ENCODE assay signal across 18 cellular contexts in genomic region chr13:60990032-60990733, GRCh38.
DNase-seq lines count a peak whose midpoint lies in the region; ATAC-seq, FAIRE-seq and TF ChIP-seq lines count a peak whose summit lies in the region.
"Had no signal": no experiment of that assay in that cellular context is flagged by ENCODE, and none has a peak within 500 bp of the region (broad histone marks: within the 10 kb centered on the region; RNA-seq: fewer than 3 reads in every experiment).

No MANE protein-coding gene starts in this region.

- peaks cover 3 to 9% of the 10 kb centered on the region in 2 donors for H3K9me3 Mint-ChIP-seq in natural killer cell
- H3K9me3 Mint-ChIP-seq: activated CD4-positive, alpha-beta T cell treated with anti-CD3 and anti-CD28 coated beads, Interleukin-2, amount 10 ng/mL, durations not matched to agents 24 days and 14 days; activated naive CD4-positive, alpha-beta T cell treated with anti-CD3 and anti-CD28 coated beads, Interleukin-2, amount 10 ng/mL, durations not matched to agents 7 days and 5 days had no signal

- no peaks in the 10 kb centered on the region for H3K27me3 Mint-ChIP-seq in natural killer cell (ENCODE audit: low read depth in 2 of 2)
- H3K27me3 Mint-ChIP-seq: activated CD4-positive, alpha-beta T cell treated with anti-CD3 and anti-CD28 coated beads, Interleukin-2, amount 10 ng/mL, durations not matched to agents 24 days and 14 days; activated naive CD4-positive, alpha-beta T cell treated with anti-CD3 and anti-CD28 coated beads, Interleukin-2, amount 10 ng/mL, durations not matched to agents 7 days and 5 days had no signal

- TF ChIP-seq CTCF in D721Med (IDR thresholded peaks at IDR 0.05; ENCODE audit: insufficient read depth, missing control alignments) (peak; percentile 48), esophagus squamous epithelium (IDR thresholded peaks at IDR 0.05) (peak in 4 of 6 experiments; percentile 10 to 43 (median 17)), natural killer cell (IDR thresholded peaks at IDR 0.05) (no peak), lower leg skin (IDR thresholded peaks at IDR 0.05) (no peak)

- H3K27ac ChIP-seq in esophagus squamous epithelium = no peak overlapping the region
- H3K27ac ChIP-seq: left ventricle myocardium inferior, pancreas had no signal

- H3K27ac Mint-ChIP-seq in natural killer cell = no peak overlapping the region
- H3K27ac Mint-ChIP-seq: activated CD4-positive, alpha-beta T cell treated with anti-CD3 and anti-CD28 coated beads, Interleukin-2, amount 10 ng/mL, durations not matched to agents 24 days and 14 days; activated naive CD4-positive, alpha-beta T cell treated with anti-CD3 and anti-CD28 coated beads, Interleukin-2, amount 10 ng/mL, durations not matched to agents 7 days and 5 days had no signal

- no peaks in the 10 kb centered on the region for H3K9me3 ChIP-seq in esophagus squamous epithelium
- H3K9me3 ChIP-seq: left ventricle myocardium inferior, pancreas had no signal

- TF ChIP-seq POLR2A in esophagus squamous epithelium (IDR thresholded peaks at IDR 0.05) (no peak), lower leg skin (IDR thresholded peaks at IDR 0.05) (no peak)

- no peak overlapping the region for H3K4me3 Mint-ChIP-seq in natural killer cell
- H3K4me3 Mint-ChIP-seq: activated CD4-positive, alpha-beta T cell treated with anti-CD3 and anti-CD28 coated beads, Interleukin-2, amount 10 ng/mL, durations not matched to agents 24 days and 14 days; activated naive CD4-positive, alpha-beta T cell treated with anti-CD3 and anti-CD28 coated beads, Interleukin-2, amount 10 ng/mL, durations not matched to agents 7 days and 5 days had no signal

- 75% methylated on average over 3 of the region's 4 CpGs; no CpG with 5 or more reads in 1 of the 2 donors for whole genome bisulfite sequencing in esophagus squamous epithelium, 2 donors
- WGBS in lower leg skin, 2 donors = 80 to 87% methylated on average over 4 of the region's 4 CpGs

- no peak overlapping the region for H3K4me3 ChIP-seq in esophagus squamous epithelium
- no peak overlapping the region for H3K4me3 ChIP-seq in lower leg skin (ENCODE audit: low read depth, poor library complexity, severe bottlenecking)
- H3K4me3 ChIP-seq: left ventricle myocardium inferior, pancreas had no signal

- DNase-seq in D721Med (ENCODE audit: insufficient read length, low spot score) = no peak
- DNase-seq in HPDE6-E6E7 (ENCODE audit: extremely low spot score) = peak; percentile 35
- DNase-seq in RKO (ENCODE audit: low spot score) = peak; percentile 23
- DNase-seq in esophagus squamous epithelium (lab: John Stamatoyannopoulos, UW) = no peak
- DNase-seq in natural killer cell = no peak
- DNase-seq in lower leg skin (ENCODE audit: low spot score in 2 of 2) = no peak
- DNase-seq in left ventricle myocardium superior = no peak
- DNase-seq: activated CD4-positive, alpha-beta T cell treated with anti-CD3 and anti-CD28 coated beads, Interleukin-2, amount 10 ng/mL, durations not matched to agents 24 days and 14 days; activated naive CD4-positive, alpha-beta T cell treated with anti-CD3 and anti-CD28 coated beads, Interleukin-2, amount 10 ng/mL, durations not matched to agents 7 days and 5 days; Calu3; left ventricle myocardium inferior; NCI-H2107; SHP77 treated with DMSO at 0.1 percent for 48 hours; stimulated activated CD4-positive, alpha-beta T cell treated with anti-CD3 and anti-CD28 coated beads, Interleukin-1b, Interleukin-23, amount 100 ng/mL, for 48 hours; stimulated activated naive CD8-positive, alpha-beta T cell treated with anti-CD3 and anti-CD28 coated beads, Interleukin-15, Interleukin-2, amounts not matched to agents 100 U/mL and 50 U/mL, for 24 hours had no signal

- no peak for ATAC-seq in natural killer cell
- ATAC-seq in HG02840 (IDR thresholded peaks at IDR 0.05; ENCODE audit: low FRiP score, unreplicated experiment) = no peak
- no peak for ATAC-seq in left ventricle myocardium superior
- ATAC-seq: stimulated activated naive CD8-positive, alpha-beta T cell treated with anti-CD3 and anti-CD28 coated beads, Interleukin-15, Interleukin-2, amounts not matched to agents 100 U/mL and 50 U/mL, for 24 hours had no signal

- H3K36me3 ChIP-seq in esophagus squamous epithelium = no peaks in the 10 kb centered on the region
- H3K36me3 ChIP-seq: left ventricle myocardium inferior, pancreas had no signal

- H3K27me3 ChIP-seq in esophagus squamous epithelium = no peaks in the 10 kb centered on the region
- H3K27me3 ChIP-seq: pancreas had no signal

- peaks cover 0 to 3% (median 0%) of the 10 kb centered on the region in 3 donors for H3K4me1 ChIP-seq in esophagus squamous epithelium
- H3K4me1 ChIP-seq: left ventricle myocardium inferior, pancreas had no signal

- no peaks in the 10 kb centered on the region for H3K36me3 Mint-ChIP-seq in natural killer cell
- H3K36me3 Mint-ChIP-seq: activated naive CD4-positive, alpha-beta T cell treated with anti-CD3 and anti-CD28 coated beads, Interleukin-2, amount 10 ng/mL, durations not matched to agents 7 days and 5 days had no signal

- no peaks in the 10 kb centered on the region for H3K4me1 Mint-ChIP-seq in natural killer cell
- H3K4me1 Mint-ChIP-seq: activated CD4-positive, alpha-beta T cell treated with anti-CD3 and anti-CD28 coated beads, Interleukin-2, amount 10 ng/mL, durations not matched to agents 24 days and 14 days; activated naive CD4-positive, alpha-beta T cell treated with anti-CD3 and anti-CD28 coated beads, Interleukin-2, amount 10 ng/mL, durations not matched to agents 7 days and 5 days had no signal

- FAIRE-seq in D721Med (lab: Jason Lieb, UNC) = no peak
- FAIRE-seq: frontal cortex, pancreas had no signal

- intact Hi-C loops in esophagus squamous epithelium (cut with DNase I) = no loop called here
- intact Hi-C loops in natural killer cell (cut with micrococcal nuclease) = no loop called here
- intact Hi-C loops in lower leg skin (cut with DNase I; ENCODE audit: low total_unique reads) = no loop called here
- intact Hi-C loops in left ventricle myocardium superior (cut with micrococcal nuclease) = no loop called here

Comparison
In these comparisons a context has a peak if more than half of its experiments do, and no peak if none do; other contexts are left out.
1. DNase-seq: peak in HPDE6-E6E7 (single experiment) and RKO (single experiment); none in D721Med (single experiment), esophagus squamous epithelium (single experiment), natural killer cell (single experiment), lower leg skin (0 of 2) and left ventricle myocardium superior (single experiment).
2. CTCF ChIP-seq: peak in D721Med (single experiment) and esophagus squamous epithelium (4 of 6); none in natural killer cell (single experiment) and lower leg skin (0 of 3).